ENCODE assay signal across 20 cellular contexts in genomic region chr10:103858360-103858759, GRCh38. TPM values are rescaled to one million over a fixed set of nuclear protein-coding genes. Genes with fewer than 3 reads are reported as not detected.
DNase-seq lines count a peak whose midpoint lies in the region; TF ChIP-seq lines count a peak whose summit lies in the region.
"Had no signal": no experiment of that assay in that cellular context is flagged by ENCODE, and none has a peak within 500 bp of the region (broad histone marks: within the 10 kb centered on the region; RNA-seq: fewer than 3 reads in every experiment).

No MANE protein-coding gene starts in this region.

- H3K4me3 ChIP-seq in BLaER1 treated with 17β-estradiol and CSF1 and Interleukin-3, amounts not matched to agents 10 nM and 100 nM = no peak overlapping the region
- no peak overlapping the region for H3K4me3 ChIP-seq in vagina
- H3K4me3 ChIP-seq: A549, HAP-1 had no signal

- TF ChIP-seq CTCF in vagina (IDR thresholded peaks at IDR 0.05) = no peak

- TF ChIP-seq POLR2A in vagina (IDR thresholded peaks at IDR 0.05) = no peak

- H3K27ac ChIP-seq in BLaER1 treated with 17β-estradiol and CSF1 and Interleukin-3, amounts not matched to agents 10 nM and 100 nM = peak overlapping the region in 1 of 11 experiments; percentile 30; a peak in 1 of 22 replicates
- H3K27ac ChIP-seq in epithelial cell of prostate (peak overlapping the region; percentile 24), substantia nigra (ENCODE audit: low read depth, low read length, poor library complexity, severe bottlenecking) (peak overlapping the region; percentile 19), vagina (no peak overlapping the region)
- H3K27ac ChIP-seq: A549, C4-2B had no signal

- no peaks in the 10 kb centered on the region for H3K27me3 ChIP-seq in BLaER1 treated with 17β-estradiol and CSF1 and Interleukin-3, amounts not matched to agents 10 nM and 100 nM
- no peaks in the 10 kb centered on the region for H3K27me3 ChIP-seq in vagina
- H3K27me3 ChIP-seq: BE2C had no signal

- intact Hi-C loops in vagina (cut with DNase I) = loop anchor here (5.0 kb wide), 2 partner anchors 146 to 256 kb away; no protein-coding TSS in a partner anchor

- peaks cover 0 to 14% (median 8%) of the 10 kb centered on the region in 11 experiments; a peak in 19 of 22 replicates for H4K20me1 ChIP-seq in BLaER1 treated with 17β-estradiol and CSF1 and Interleukin-3, amounts not matched to agents 10 nM and 100 nM

- H3K9ac ChIP-seq in BLaER1 treated with 17β-estradiol and CSF1 and Interleukin-3, amounts not matched to agents 10 nM and 100 nM = no peak overlapping the region; a peak in 1 of 22 replicates

- peaks cover 39 to 68% (median 60%) of the 10 kb centered on the region in 10 experiments for H3K4me1 ChIP-seq in BLaER1 treated with 17β-estradiol and CSF1 and Interleukin-3, amounts not matched to agents 10 nM and 100 nM
- H3K4me1 ChIP-seq in vagina = peaks cover 25% of the 10 kb centered on the region

- peak overlapping the region; percentile 27 to 70 (median 56); a peak in 21 of 22 replicates for H3K4me2 ChIP-seq in BLaER1 treated with 17β-estradiol and CSF1 and Interleukin-3, amounts not matched to agents 10 nM and 100 nM
- H3K4me2 ChIP-seq: A549 had no signal

- H3K9me3 ChIP-seq in BLaER1 treated with 17β-estradiol and CSF1 and Interleukin-3, amounts not matched to agents 10 nM and 100 nM (replicated peaks in 1 of 11) = peaks cover 0 to 1% (median 0%) of the 10 kb centered on the region in 11 experiments; a peak in 1 of 22 replicates
- no peaks in the 10 kb centered on the region for H3K9me3 ChIP-seq in vagina
- H3K9me3 ChIP-seq: A549, BE2C, Caco-2, HAP-1 had no signal

- DNase-seq in epithelial cell of prostate (ENCODE audit: low read depth, low spot score) (no peak), pons (ENCODE audit: low spot score) (peak; percentile 64), substantia nigra (lab: John Stamatoyannopoulos, UW) (peak in 1 of 49 donors; percentile 9), SIG-M5 treated with dmso at 0.1 percent for 504 hours (lab: John Stamatoyannopoulos, UW; ENCODE audit: unreplicated experiment) (no peak), NCI-H82 treated with DMSO at 0.1 percent for 48 hours (lab: John Stamatoyannopoulos, UW; ENCODE audit: unreplicated experiment) (no peak), vagina (ENCODE audit: extremely low spot score in 2 of 2) (no peak)
- DNase-seq: 8988T; ACHN; BE2C; CD4-positive, CD25-positive, alpha-beta regulatory T cell; CD8-positive, alpha-beta T cell; DMS153; DND-41; GOT3; HFFc6 had no signal

- H3K36me3 ChIP-seq in BLaER1 treated with 17β-estradiol and CSF1 and Interleukin-3, amounts not matched to agents 10 nM and 100 nM = no peaks in the 10 kb centered on the region
- no peaks in the 10 kb centered on the region for H3K36me3 ChIP-seq in vagina
- H3K36me3 ChIP-seq: BE2C, HAP-1 had no signal

RNA-seq across cellular contexts. Expression of gene SH3PXD2A, which starts 3.0 kb away (rescaled TPM):
- total RNA-seq in vagina = 56.2 TPM

RNA-seq across cellular contexts. Expression of gene STN1, which starts 59.6 kb away (rescaled TPM):
- 22.3 TPM for total RNA-seq in vagina
